Comparison of ENCODE assay signal across 23 cellular contexts in genomic region chr11:123375832-123376231, GRCh38. TPM values are rescaled to one million over a fixed set of nuclear protein-coding genes. Genes with fewer than 3 reads are reported as not detected.
DNase-seq lines count a peak whose midpoint lies in the region; ATAC-seq and TF ChIP-seq lines count a peak whose summit lies in the region.
"Had no signal": no experiment of that assay in that cellular context is flagged by ENCODE, and none has a peak within 500 bp of the region (broad histone marks: within the 10 kb centered on the region; RNA-seq: fewer than 3 reads in every experiment).

No MANE protein-coding gene starts in this region.

- H3K27me3 Mint-ChIP-seq in activated naive CD8-positive, alpha-beta T cell treated with anti-CD3 and anti-CD28 coated beads for 36 hours = peaks cover 30% of the 10 kb centered on the region
- H3K27me3 Mint-ChIP-seq: CD4-positive, alpha-beta T cell; CD8-positive, alpha-beta memory T cell had no signal

- no peaks in the 10 kb centered on the region for H3K9me3 Mint-ChIP-seq in activated naive CD8-positive, alpha-beta T cell treated with anti-CD3 and anti-CD28 coated beads for 36 hours
- H3K9me3 Mint-ChIP-seq: CD14-positive monocyte; CD4-positive, alpha-beta T cell; CD8-positive, alpha-beta memory T cell; HFFc6 had no signal

- H3K4me3 Mint-ChIP-seq in activated naive CD8-positive, alpha-beta T cell treated with anti-CD3 and anti-CD28 coated beads for 36 hours = no peak overlapping the region
- H3K4me3 Mint-ChIP-seq: CD14-positive monocyte; CD4-positive, alpha-beta T cell; CD8-positive, alpha-beta memory T cell; HFFc6 had no signal

- peaks cover 2% of the 10 kb centered on the region for H3K36me3 Mint-ChIP-seq in activated naive CD8-positive, alpha-beta T cell treated with anti-CD3 and anti-CD28 coated beads for 36 hours
- H3K36me3 Mint-ChIP-seq: CD14-positive monocyte; CD8-positive, alpha-beta memory T cell had no signal

- H3K27me3 ChIP-seq in right atrium auricular region (no peaks in the 10 kb centered on the region), heart left ventricle (no peaks in the 10 kb centered on the region), left ventricle myocardium inferior (ENCODE audit: low read depth) (no peaks in the 10 kb centered on the region), thyroid gland (no peaks in the 10 kb centered on the region)
- H3K27me3 ChIP-seq: BE2C; BLaER1 treated with 17β-estradiol and CSF1 and Interleukin-3, amounts not matched to agents 10 nM and 100 nM had no signal

- H3K27ac ChIP-seq in right atrium auricular region = no peak overlapping the region
- peak overlapping the region in 9 of 12 donors; percentile 49 to 89 (median 69) for H3K27ac ChIP-seq in heart left ventricle
- peak overlapping the region; percentile 84 for H3K27ac ChIP-seq in left ventricle myocardium inferior (replicated peaks)
- H3K27ac ChIP-seq in thyroid gland = peak overlapping the region in 1 of 3 donors; percentile 26
- H3K27ac ChIP-seq: A549; BLaER1 treated with 17β-estradiol and CSF1 and Interleukin-3, amounts not matched to agents 10 nM and 100 nM had no signal

- ATAC-seq in Right ventricle myocardium superior (ENCODE audit: poor library complexity) = peak; percentile 85
- ATAC-seq in heart left ventricle = peak; percentile 81 to 85 (median 82)
- no peak for ATAC-seq in HG03460 (IDR thresholded peaks at IDR 0.05; ENCODE audit: unreplicated experiment)
- ATAC-seq: A549 had no signal

- DNase-seq in Right ventricle myocardium superior (no peak), right atrium auricular region (ENCODE audit: low spot score) (no peak), heart left ventricle (peak in 4 of 5 donors; percentile 40 to 72 (median 59)), left ventricle myocardium inferior (no peak), thyroid gland (peak; percentile 78 to 80), GM13977 (ENCODE audit: low spot score) (no peak)
- DNase-seq in activated naive CD8-positive, alpha-beta T cell treated with anti-CD3 and anti-CD28 coated beads for 36 hours = no peak
- DNase-seq: 8988T; ACHN; AML-193; BE2C; CD4-positive, alpha-beta T cell; CD8-positive, alpha-beta memory T cell; DMS53; DMS79 treated with DMSO at 0.1 percent for 48 hours; GF-D8; GOT3; HFFc6 had no signal

- intact Hi-C loops in Right ventricle myocardium superior (cut with DNase I) (no loop called here), heart left ventricle (cut with DNase I) (no loop called here), left ventricle myocardium inferior (cut with micrococcal nuclease) (no loop called here), thyroid gland (cut with DNase I) (no loop called here)

- no peak overlapping the region for H3K27ac Mint-ChIP-seq in activated naive CD8-positive, alpha-beta T cell treated with anti-CD3 and anti-CD28 coated beads for 36 hours
- H3K27ac Mint-ChIP-seq: CD14-positive monocyte; CD4-positive, alpha-beta T cell; CD8-positive, alpha-beta memory T cell; HFFc6 had no signal

- no peak for TF ChIP-seq POLR2A in heart left ventricle (IDR thresholded peaks at IDR 0.05)
- no peak for TF ChIP-seq POLR2A in thyroid gland (IDR thresholded peaks at IDR 0.05)

- WGBS in heart left ventricle, 4 donors = 46 to 60% (median 54%) methylated on average over 3 of the region's 3 CpGs
- 28 to 46% methylated on average over 3 of the region's 3 CpGs for WGBS in thyroid gland, 2 donors

- no peak for TF ChIP-seq CTCF in right atrium auricular region (IDR thresholded peaks at IDR 0.05)
- no peak for TF ChIP-seq CTCF in heart left ventricle (IDR thresholded peaks at IDR 0.05)
- TF ChIP-seq CTCF in left ventricle myocardium inferior (IDR thresholded peaks at IDR 0.05; ENCODE audit: borderline replicate concordance) = no peak
- no peak for TF ChIP-seq CTCF in thyroid gland (IDR thresholded peaks at IDR 0.05)
- TF ChIP-seq CTCF in GM13977 (IDR thresholded peaks at IDR 0.05; ENCODE audit: extremely low read depth, insufficient read depth, missing control alignments) = no peak

- H3K4me1 Mint-ChIP-seq in activated naive CD8-positive, alpha-beta T cell treated with anti-CD3 and anti-CD28 coated beads for 36 hours = peaks cover 4% of the 10 kb centered on the region
- H3K4me1 Mint-ChIP-seq: CD14-positive monocyte; CD8-positive, alpha-beta memory T cell had no signal

- in situ Hi-C loops in GM13977 (cut with MboI; ENCODE audit: low pct_unique_long_range_greater_than_20kb, low sequenced_read_pairs, unreplicated experiment) = no loop called here

- H3K36me3 ChIP-seq in right atrium auricular region = no peaks in the 10 kb centered on the region
- H3K36me3 ChIP-seq in heart left ventricle = no peaks in the 10 kb centered on the region
- H3K36me3 ChIP-seq in left ventricle myocardium inferior = no peaks in the 10 kb centered on the region
- no peaks in the 10 kb centered on the region for H3K36me3 ChIP-seq in thyroid gland
- H3K36me3 ChIP-seq: BE2C; BLaER1 treated with 17β-estradiol and CSF1 and Interleukin-3, amounts not matched to agents 10 nM and 100 nM; HAP-1 had no signal

- H3K4me1 ChIP-seq in right atrium auricular region = peaks cover 0 to 14% of the 10 kb centered on the region in 2 donors
- peaks cover 0 to 43% (median 11%) of the 10 kb centered on the region in 12 donors for H3K4me1 ChIP-seq in heart left ventricle
- peaks cover 66% of the 10 kb centered on the region for H3K4me1 ChIP-seq in left ventricle myocardium inferior
- H3K4me1 ChIP-seq in thyroid gland = peaks cover 27 to 48% of the 10 kb centered on the region in 2 donors
- H3K4me1 ChIP-seq: A549, HAP-1 had no signal

- no peak overlapping the region for H3K4me3 ChIP-seq in right atrium auricular region
- H3K4me3 ChIP-seq in heart left ventricle = no peak overlapping the region
- no peak overlapping the region for H3K4me3 ChIP-seq in left ventricle myocardium inferior
- H3K4me3 ChIP-seq in thyroid gland (replicated peaks in 1 of 3) = no peak overlapping the region
- H3K4me3 ChIP-seq: A549; BLaER1 treated with 17β-estradiol and CSF1 and Interleukin-3, amounts not matched to agents 10 nM and 100 nM; HAP-1 had no signal

- H3K9me3 ChIP-seq in right atrium auricular region = no peaks in the 10 kb centered on the region
- no peaks in the 10 kb centered on the region for H3K9me3 ChIP-seq in heart left ventricle
- H3K9me3 ChIP-seq in left ventricle myocardium inferior (replicated peaks) = no peaks in the 10 kb centered on the region
- H3K9me3 ChIP-seq in thyroid gland = no peaks in the 10 kb centered on the region
- H3K9me3 ChIP-seq: A549; BE2C; BLaER1 treated with 17β-estradiol and CSF1 and Interleukin-3, amounts not matched to agents 10 nM and 100 nM; HAP-1 had no signal

RNA-seq across cellular contexts. Expression of gene GRAMD1B, which starts 54.2 kb away (rescaled TPM):
- 19.0 TPM for total RNA-seq in Right ventricle myocardium superior
- 1 to 10 TPM; 3.1 to 3.8 TPM for total RNA-seq in right atrium auricular region
- 10 to 100 TPM; 12.7 to 42.5 (median 23.0) TPM for total RNA-seq in heart left ventricle
- 10 to 100 TPM in 1 of 2 donors, 1 to 10 TPM in 1; 8.6 to 38.1 TPM for polyA plus RNA-seq in heart left ventricle
- total RNA-seq in left ventricle myocardium inferior = 31.8 TPM
- 10 to 100 TPM in 2 of 4 donors, 1 to 10 TPM in 2; 7.0 to 22.7 (median 9.2) TPM for total RNA-seq in thyroid gland
- total RNA-seq in activated naive CD8-positive, alpha-beta T cell treated with anti-CD3 and anti-CD28 coated beads for 36 hours = 10 to 100 TPM; 20.3 to 20.6 TPM

Comparison
In these comparisons a context has a peak if more than half of its experiments do, and no peak if none do; other contexts are left out.
1. DNase-seq: peak in heart left ventricle (4 of 5) and thyroid gland (2 of 2); none in Right ventricle myocardium superior (single experiment), right atrium auricular region (single experiment), left ventricle myocardium inferior (single experiment), activated naive CD8-positive, alpha-beta T cell treated with anti-CD3 and anti-CD28 coated beads for 36 hours (single experiment) and GM13977 (single experiment).
2. H3K27ac ChIP-seq: peak in heart left ventricle (9 of 12) and left ventricle myocardium inferior (single experiment); none in right atrium auricular region (0 of 2).